17 cellular contexts compared by ENCODE assay signal in genomic region chr11:63518548-63518947, GRCh38. TPM values are rescaled to one million over a fixed set of nuclear protein-coding genes. Genes with fewer than 3 reads are reported as not detected.
A peak's percentile ranks its signal among the peaks of the same experiment; 100 is the strongest.
DNase-seq lines count a peak whose midpoint lies in the region; ATAC-seq, FAIRE-seq and TF ChIP-seq lines count a peak whose summit lies in the region.
"Had no signal": no experiment of that assay in that cellular context is flagged by ENCODE, and none has a peak within 500 bp of the region (broad histone marks: within the 10 kb centered on the region; RNA-seq: fewer than 3 reads in every experiment).

No MANE protein-coding gene starts in this region.

- no peaks in the 10 kb centered on the region for H3K9me3 Mint-ChIP-seq in natural killer cell treated with Interleukin-12 subunit alpha and Interleukin-12 subunit beta and Interleukin-15 and Interleukin-18, amount 100 ng/mL, for 72 hours
- H3K9me3 Mint-ChIP-seq: activated naive CD4-positive, alpha-beta T cell treated with anti-CD3 and anti-CD28 coated beads for 36 hours had no signal

- intact Hi-C loops in K562 (cut with micrococcal nuclease) (no loop called here), posterior vena cava (cut with DNase I) (no loop called here)

- in situ Hi-C loops in K562 (cut with MboI): no loop called here

- FAIRE-seq in K562 (lab: Jason Lieb, UNC): peak; percentile 67

- H4K20me1 ChIP-seq in K562 (replicated peaks; ENCODE audit: control insufficient read depth, insufficient read depth, low read length): no peaks in the 10 kb centered on the region

- TF ChIP-seq CTCF in K562 (IDR thresholded peaks at IDR 0.05 in 2 of 3, conservative IDR thresholded peaks at IDR 0.05 in 1 of 3; ENCODE audit: insufficient read depth in 2 of 3, low read depth in 1 of 3, low read length in 3 of 3) (no peak), Peyer's patch (IDR thresholded peaks at IDR 0.05) (no peak)

- no peak overlapping the region for H2AFZ ChIP-seq in K562 (ENCODE audit: low read depth, low read length)

- peak overlapping the region in 1 of 2 experiments; percentile 17; a peak in 1 of 4 replicates for H3K9ac ChIP-seq in K562 (ENCODE audit: insufficient read depth in 1 of 2, low read depth in 2 of 2, low read length in 2 of 2)

- DNase-seq in ELR (ENCODE audit: low read depth): peak; percentile 66
- peak; percentile 49 for DNase-seq in RPMI7951 (ENCODE audit: low read depth)
- DNase-seq in K562 (ENCODE audit: extremely low read depth in 1 of 4, low spot score in 3 of 4): peak in 2 of 4 experiments; percentile 18 to 64
- no peak for DNase-seq in natural killer cell treated with Interleukin-12 subunit alpha and Interleukin-12 subunit beta and Interleukin-15 and Interleukin-18, amount 100 ng/mL, for 72 hours (ENCODE audit: low spot score)
- no peak for DNase-seq in NCI-H2196 (lab: John Stamatoyannopoulos, UW; ENCODE audit: unreplicated experiment)
- DNase-seq in Peyer's patch: no peak
- no peak for DNase-seq in SIG-M5 (lab: John Stamatoyannopoulos, UW)
- no peak for DNase-seq in posterior vena cava (ENCODE audit: low spot score)
- DNase-seq: activated CD4-positive, alpha-beta T cell treated with anti-CD3 and anti-CD28 coated beads, Interleukin-2, amount 50 U/mL, for 48 hours; activated naive CD4-positive, alpha-beta T cell treated with anti-CD3 and anti-CD28 coated beads for 36 hours; colonic mucosa; NCI-H1417 had no signal

- POLR2A ChIA-PET in K562 (lab: Yijun Ruan, JAX): interaction anchor here (0.7 to 3.0 kb wide), 5 partner anchors 11 to 79 kb away, joined by 3 to 11 read pairs (median 5); partner anchors contain the start of gene PLAAT4

- H3K4me3 ChIP-seq in K562: no peak overlapping the region
- H3K4me3 ChIP-seq in Peyer's patch: no peak overlapping the region
- H3K4me3 ChIP-seq: colonic mucosa, skin epidermis had no signal

- peak overlapping the region; percentile 41 to 67 for H3K27ac Mint-ChIP-seq in natural killer cell treated with Interleukin-12 subunit alpha and Interleukin-12 subunit beta and Interleukin-15 and Interleukin-18, amount 100 ng/mL, for 72 hours
- H3K27ac Mint-ChIP-seq: activated naive CD4-positive, alpha-beta T cell treated with anti-CD3 and anti-CD28 coated beads for 36 hours had no signal

- no peaks in the 10 kb centered on the region for H3K9me1 ChIP-seq in K562 (ENCODE audit: control insufficient read depth, insufficient read depth, low read length)

- H3K4me1 ChIP-seq in K562 (replicated peaks in 1 of 2; ENCODE audit: control insufficient read depth in 2 of 2, insufficient read depth in 2 of 2, low read length in 2 of 2) (peaks cover 16 to 29% of the 10 kb centered on the region in 2 experiments), Peyer's patch (no peaks in the 10 kb centered on the region)
- H3K4me1 ChIP-seq: colonic mucosa had no signal

- BruUV-seq in K562 (replicated peaks; lab: Mats Ljungman, UMichigan): no TSS peak

- CTCF ChIA-PET in K562 (lab: Yijun Ruan, JAX; ENCODE audit: low intra/inter-chr PET ratio): no interaction called here

- no peaks in the 10 kb centered on the region; the same call in 1 of the 2 replicates for H3K9me3 ChIP-seq in K562 (replicated peaks; ENCODE audit: control insufficient read depth, insufficient read depth, low read depth, low read length)
- no peaks in the 10 kb centered on the region for H3K9me3 ChIP-seq in Peyer's patch
- H3K9me3 ChIP-seq: colonic mucosa had no signal

- 0% methylated on average over 1 of the region's 1 CpG for whole genome bisulfite sequencing in K562 (ENCODE audit: insufficient coverage, low coverage, missing lambda C conversion rate)

- peak in 1 of 2 experiments; percentile 17; a peak in 1 of 4 replicates for TF ChIP-seq RAD21 in K562 (CRISPR knock-in tag; conservative IDR thresholded peaks at IDR 0.05 in 1 of 2, IDR thresholded peaks at IDR 0.05 in 1 of 2)

- H3K27me3 Mint-ChIP-seq in natural killer cell treated with Interleukin-12 subunit alpha and Interleukin-12 subunit beta and Interleukin-15 and Interleukin-18, amount 100 ng/mL, for 72 hours: no peaks in the 10 kb centered on the region

- peak overlapping the region; percentile 3; the same call in 1 of the 3 replicates for H3K27ac ChIP-seq in K562 (ENCODE audit: extremely low read depth, low read depth, low read length)
- peak overlapping the region in 2 of 4 donors; percentile 2 to 29 for H3K27ac ChIP-seq in Peyer's patch
- H3K27ac ChIP-seq: colonic mucosa, RWPE1, skin epidermis had no signal

- TF ChIP-seq POLR2A in K562 (conservative IDR thresholded peaks at IDR 0.05) (no peak), Peyer's patch (IDR thresholded peaks at IDR 0.05) (no peak)

- peak; percentile 75 for TF ChIP-seq EP300 in K562 (IDR thresholded peaks at IDR 0.05; ENCODE audit: low read length)

- H3K4me3 Mint-ChIP-seq in natural killer cell treated with Interleukin-12 subunit alpha and Interleukin-12 subunit beta and Interleukin-15 and Interleukin-18, amount 100 ng/mL, for 72 hours: no peak overlapping the region
- H3K4me3 Mint-ChIP-seq: activated naive CD4-positive, alpha-beta T cell treated with anti-CD3 and anti-CD28 coated beads for 36 hours had no signal

- ATAC-seq in K562: peak; percentile 51
- no peak for ATAC-seq in natural killer cell treated with Interleukin-12 subunit alpha and Interleukin-12 subunit beta and Interleukin-15 and Interleukin-18, amount 100 ng/mL, for 72 hours

- no peaks in the 10 kb centered on the region for H3K27me3 ChIP-seq in K562 (ENCODE audit: control insufficient read depth in 2 of 2, insufficient read depth in 2 of 2, low read length in 2 of 2)
- H3K27me3 ChIP-seq in Peyer's patch: no peaks in the 10 kb centered on the region
- H3K27me3 ChIP-seq: colonic mucosa had no signal

- peak overlapping the region; percentile 35; the same call in 1 of the 2 replicates for H3K4me2 ChIP-seq in K562 (ENCODE audit: insufficient read depth, low read length)

- no peaks in the 10 kb centered on the region for H3K79me2 ChIP-seq in K562 (ENCODE audit: control insufficient read depth, insufficient read depth, low read length)

- H3K4me1 Mint-ChIP-seq in natural killer cell treated with Interleukin-12 subunit alpha and Interleukin-12 subunit beta and Interleukin-15 and Interleukin-18, amount 100 ng/mL, for 72 hours (ENCODE audit: low read depth in 2 of 2): peaks cover 12 to 14% of the 10 kb centered on the region in 2 donors

- no peaks in the 10 kb centered on the region for H3K36me3 Mint-ChIP-seq in natural killer cell treated with Interleukin-12 subunit alpha and Interleukin-12 subunit beta and Interleukin-15 and Interleukin-18, amount 100 ng/mL, for 72 hours

- no peaks in the 10 kb centered on the region for H3K36me3 ChIP-seq in K562 (ENCODE audit: control insufficient read depth, insufficient read depth, low read length)
- no peaks in the 10 kb centered on the region for H3K36me3 ChIP-seq in Peyer's patch
- H3K36me3 ChIP-seq: colonic mucosa had no signal

RNA-seq across cellular contexts. Expression of gene LGALS12, which starts 12.7 kb away (rescaled TPM):
- total RNA-seq in RPMI7951 (2014; rRNA removed; shearing (Covaris generic)): 0.12 TPM in 1 of 2 replicates, not detected in the other
- total RNA-seq in K562 (2011; cell fraction: chromatin; rRNA removed; ENCODE audit: low replicate concordance): 1.3 and 4.1 TPM in 2 replicates
- total RNA-seq in K562 (2011; cell fraction: nucleolus; rRNA removed): 1.4 and 3.0 TPM in 2 replicates
- total RNA-seq in K562 (2011; cell fraction: nucleoplasm; rRNA removed): 1.6 and 1.9 TPM in 2 replicates
- 5.1 TPM in 2 replicates for total RNA-seq in K562 (2014; rRNA removed)
- 2.2 and 2.9 TPM in 2 replicates for total RNA-seq in K562 (2014; rRNA removed; fragmentation: Illumina TruSeq; extraction: Trizol)
- 4.7 and 5.2 TPM in 2 replicates for total RNA-seq in K562 (2015; rRNA removed; fragmentation: Illumina TruSeq; extraction: Trizol)
- 4.5 and 5.1 TPM in 2 replicates for total RNA-seq in K562 (2021)
- 8.0 and 9.5 TPM in 2 replicates for polyA plus RNA-seq in K562 (2011; rRNA removed)
- 11.8 and 13.9 TPM in 2 replicates for polyA plus RNA-seq in K562 (2011; cell fraction: cytosol; rRNA removed)
- polyA plus RNA-seq in K562 (2011; cell fraction: nucleus; rRNA removed): 6.9 and 7.5 TPM in 2 replicates
- polyA plus RNA-seq in K562 (2012): 5.1 and 15.0 TPM in 2 replicates
- 5.0 and 5.7 TPM in 2 replicates for polyA plus RNA-seq in K562 (2014; fragmentation: Illumina TruSeq; extraction: Trizol)
- under 1 TPM; 0.66 to 0.99 TPM for polyA plus RNA-seq in K562 (2014; fragmentation: Nextera tagmentation; extraction: Ambion mirVana)
- polyA plus RNA-seq in K562 (2014; rRNA removed): 3.6 and 5.2 TPM in 2 replicates
- polyA minus RNA-seq in K562 (2011; rRNA and poly(A)+ RNA removed): 3.5 and 4.7 TPM in 2 replicates
- polyA minus RNA-seq in K562 (2011; cell fraction: cytosol; rRNA and poly(A)+ RNA removed): 2.7 and 3.4 TPM in 2 replicates
- polyA minus RNA-seq in K562 (2011; cell fraction: nucleus; rRNA and poly(A)+ RNA removed): 2.6 and 2.9 TPM in 2 replicates
- under 1 TPM in 1 of 2 donors, not detected in 1; 0.59 TPM for total RNA-seq in natural killer cell treated with Interleukin-12 subunit alpha and Interleukin-12 subunit beta and Interleukin-15 and Interleukin-18, amount 100 ng/mL, for 72 hours
- total RNA-seq in Peyer's patch: under 1 TPM in 1 of 4 donors, not detected in 3; 0.53 TPM
- 1 to 10 TPM in 1 of 2 donors, under 1 TPM in 1; 0.90 to 1.1 TPM for total RNA-seq in posterior vena cava
- total RNA-seq: activated naive CD4-positive, alpha-beta T cell treated with anti-CD3 and anti-CD28 coated beads for 36 hours; NCI-H460; temporal lobe had no signal

RNA-seq across cellular contexts. Expression of gene PLAAT4, which starts 18.1 kb away (rescaled TPM):
- total RNA-seq in RPMI7951 (2014; rRNA removed; shearing (Covaris generic)): 22.1 and 36.3 TPM in 2 replicates
- not detected in 2 replicates for total RNA-seq in K562 (2011; cell fraction: chromatin; rRNA removed; ENCODE audit: low replicate concordance)
- 0.67 TPM in 1 of 2 replicates, not detected in the other for total RNA-seq in K562 (2011; cell fraction: nucleolus; rRNA removed)
- total RNA-seq in K562 (2011; cell fraction: nucleoplasm; rRNA removed): 0.51 TPM in 1 of 2 replicates, not detected in the other
- total RNA-seq in K562 (2014; rRNA removed) (0.37 TPM in 1 of 2 replicates, not detected in the other), K562 (2014; rRNA removed; fragmentation: Illumina TruSeq; extraction: Trizol) (0.99 and 1.0 TPM in 2 replicates), K562 (2015; rRNA removed; fragmentation: Illumina TruSeq; extraction: Trizol) (2.0 and 3.0 TPM in 2 replicates), K562 (2021) (0.80 and 1.2 TPM in 2 replicates), Peyer's patch (100 to 1,000 TPM in 2 of 4 donors, 10 to 100 TPM in 2; 54.5 to 179 (median 93.4) TPM), posterior vena cava (10 to 100 TPM; 11.5 to 19.3 TPM)
- polyA plus RNA-seq in K562 (2011; rRNA removed) (0.43 and 0.54 TPM in 2 replicates), K562 (2014; fragmentation: Illumina TruSeq; extraction: Trizol) (1.1 and 1.3 TPM in 2 replicates), K562 (2014; fragmentation: Nextera tagmentation; extraction: Ambion mirVana) (1 to 10 TPM; 1.2 to 2.1 TPM), K562 (2014; rRNA removed) (0.57 and 1.7 TPM in 2 replicates)
- polyA plus RNA-seq in K562 (2011; cell fraction: cytosol; rRNA removed): 0.19 and 0.60 TPM in 2 replicates
- polyA plus RNA-seq in K562 (2011; cell fraction: nucleus; rRNA removed): 0.20 and 0.47 TPM in 2 replicates
- polyA plus RNA-seq in K562 (2012): 2.3 and 7.2 TPM in 2 replicates
- polyA minus RNA-seq in K562 (2011; rRNA and poly(A)+ RNA removed): 0.84 TPM in 1 of 2 replicates, not detected in the other
- 1.2 TPM in 1 of 2 replicates, not detected in the other for polyA minus RNA-seq in K562 (2011; cell fraction: cytosol; rRNA and poly(A)+ RNA removed)
- not detected in 2 replicates for polyA minus RNA-seq in K562 (2011; cell fraction: nucleus; rRNA and poly(A)+ RNA removed)
- total RNA-seq in natural killer cell treated with Interleukin-12 subunit alpha and Interleukin-12 subunit beta and Interleukin-15 and Interleukin-18, amount 100 ng/mL, for 72 hours: 100 to 1,000 TPM in 1 of 2 donors, 10 to 100 TPM in 1; 42.5 to 193 TPM
- total RNA-seq: NCI-H460 had no signal

RNA-seq across cellular contexts. Expression of gene PLAAT5, which starts 27.6 kb away (rescaled TPM):
- total RNA-seq in RPMI7951 (2014; rRNA removed; shearing (Covaris generic)): not detected in 2 replicates
- total RNA-seq in K562 (2011; cell fraction: chromatin; rRNA removed; ENCODE audit: low replicate concordance): not detected in 2 replicates
- not detected in 2 replicates for total RNA-seq in K562 (2011; cell fraction: nucleolus; rRNA removed)
- not detected in 2 replicates for total RNA-seq in K562 (2011; cell fraction: nucleoplasm; rRNA removed)
- total RNA-seq in K562 (2014; rRNA removed) (not detected in 2 replicates), K562 (2014; rRNA removed; fragmentation: Illumina TruSeq; extraction: Trizol) (not detected in 2 replicates), K562 (2015; rRNA removed; fragmentation: Illumina TruSeq; extraction: Trizol) (not detected in 2 replicates), K562 (2021) (not detected in 2 replicates), Peyer's patch (1 to 10 TPM in 1 of 4 donors, under 1 TPM in 1, not detected in 2; 0.67 to 3.3 TPM), posterior vena cava (1 to 10 TPM in 1 of 2 donors, under 1 TPM in 1; 0.86 to 3.2 TPM)
- polyA plus RNA-seq in K562 (2011; rRNA removed) (not detected in 2 replicates), K562 (2014; fragmentation: Illumina TruSeq; extraction: Trizol) (not detected in 2 replicates), K562 (2014; fragmentation: Nextera tagmentation; extraction: Ambion mirVana) (not detected), K562 (2014; rRNA removed) (not detected in 2 replicates)
- not detected in 2 replicates for polyA plus RNA-seq in K562 (2011; cell fraction: cytosol; rRNA removed)
- polyA plus RNA-seq in K562 (2011; cell fraction: nucleus; rRNA removed): not detected in 2 replicates
- 0.05 TPM in 1 of 2 replicates, not detected in the other for polyA plus RNA-seq in K562 (2012)
- not detected in 2 replicates for polyA minus RNA-seq in K562 (2011; rRNA and poly(A)+ RNA removed)
- polyA minus RNA-seq in K562 (2011; cell fraction: cytosol; rRNA and poly(A)+ RNA removed): not detected in 2 replicates
- polyA minus RNA-seq in K562 (2011; cell fraction: nucleus; rRNA and poly(A)+ RNA removed): not detected in 2 replicates
- under 1 TPM in 1 of 2 donors, not detected in 1; 0.36 TPM for total RNA-seq in natural killer cell treated with Interleukin-12 subunit alpha and Interleukin-12 subunit beta and Interleukin-15 and Interleukin-18, amount 100 ng/mL, for 72 hours
- total RNA-seq: activated naive CD4-positive, alpha-beta T cell treated with anti-CD3 and anti-CD28 coated beads for 36 hours; NCI-H460 had no signal

RNA-seq across cellular contexts. Expression of gene PLAAT2, which starts 44.6 kb away (rescaled TPM):
- total RNA-seq in RPMI7951 (2014; rRNA removed; shearing (Covaris generic)): not detected in 2 replicates
- not detected in 2 replicates for total RNA-seq in K562 (2011; cell fraction: chromatin; rRNA removed; ENCODE audit: low replicate concordance)
- total RNA-seq in K562 (2011; cell fraction: nucleolus; rRNA removed): not detected in 2 replicates
- total RNA-seq in K562 (2011; cell fraction: nucleoplasm; rRNA removed): not detected in 2 replicates
- total RNA-seq in K562 (2014; rRNA removed) (not detected in 2 replicates), K562 (2014; rRNA removed; fragmentation: Illumina TruSeq; extraction: Trizol) (not detected in 2 replicates), K562 (2015; rRNA removed; fragmentation: Illumina TruSeq; extraction: Trizol) (not detected in 2 replicates), K562 (2021) (not detected in 2 replicates), Peyer's patch (100 to 1,000 TPM in 1 of 4 donors, 10 to 100 TPM in 3; 13.2 to 144 (median 68.7) TPM), posterior vena cava (not detected)
- polyA plus RNA-seq in K562 (2011; rRNA removed) (not detected in 2 replicates), K562 (2014; fragmentation: Illumina TruSeq; extraction: Trizol) (not detected in 2 replicates), K562 (2014; fragmentation: Nextera tagmentation; extraction: Ambion mirVana) (not detected), K562 (2014; rRNA removed) (not detected in 2 replicates)
- polyA plus RNA-seq in K562 (2011; cell fraction: cytosol; rRNA removed): not detected in 2 replicates
- not detected in 2 replicates for polyA plus RNA-seq in K562 (2011; cell fraction: nucleus; rRNA removed)
- not detected in 2 replicates for polyA plus RNA-seq in K562 (2012)
- not detected in 2 replicates for polyA minus RNA-seq in K562 (2011; rRNA and poly(A)+ RNA removed)
- not detected in 2 replicates for polyA minus RNA-seq in K562 (2011; cell fraction: cytosol; rRNA and poly(A)+ RNA removed)
- polyA minus RNA-seq in K562 (2011; cell fraction: nucleus; rRNA and poly(A)+ RNA removed): not detected in 2 replicates
- total RNA-seq in natural killer cell treated with Interleukin-12 subunit alpha and Interleukin-12 subunit beta and Interleukin-15 and Interleukin-18, amount 100 ng/mL, for 72 hours: 1 to 10 TPM in 1 of 2 donors, not detected in 1; 1.4 TPM
- total RNA-seq: activated naive CD4-positive, alpha-beta T cell treated with anti-CD3 and anti-CD28 coated beads for 36 hours; liver; NCI-H460 had no signal

Comparison
In these comparisons a context has a peak if more than half of its experiments do, and no peak if none do; other contexts are left out.
1. DNase-seq: peak in ELR (single experiment) and RPMI7951 (single experiment); none in natural killer cell treated with Interleukin-12 subunit alpha and Interleukin-12 subunit beta and Interleukin-15 and Interleukin-18, amount 100 ng/mL, for 72 hours (single experiment), NCI-H2196 (single experiment), Peyer's patch (0 of 3), SIG-M5 (single experiment) and posterior vena cava (single experiment).